In the genomic region with DNA sequence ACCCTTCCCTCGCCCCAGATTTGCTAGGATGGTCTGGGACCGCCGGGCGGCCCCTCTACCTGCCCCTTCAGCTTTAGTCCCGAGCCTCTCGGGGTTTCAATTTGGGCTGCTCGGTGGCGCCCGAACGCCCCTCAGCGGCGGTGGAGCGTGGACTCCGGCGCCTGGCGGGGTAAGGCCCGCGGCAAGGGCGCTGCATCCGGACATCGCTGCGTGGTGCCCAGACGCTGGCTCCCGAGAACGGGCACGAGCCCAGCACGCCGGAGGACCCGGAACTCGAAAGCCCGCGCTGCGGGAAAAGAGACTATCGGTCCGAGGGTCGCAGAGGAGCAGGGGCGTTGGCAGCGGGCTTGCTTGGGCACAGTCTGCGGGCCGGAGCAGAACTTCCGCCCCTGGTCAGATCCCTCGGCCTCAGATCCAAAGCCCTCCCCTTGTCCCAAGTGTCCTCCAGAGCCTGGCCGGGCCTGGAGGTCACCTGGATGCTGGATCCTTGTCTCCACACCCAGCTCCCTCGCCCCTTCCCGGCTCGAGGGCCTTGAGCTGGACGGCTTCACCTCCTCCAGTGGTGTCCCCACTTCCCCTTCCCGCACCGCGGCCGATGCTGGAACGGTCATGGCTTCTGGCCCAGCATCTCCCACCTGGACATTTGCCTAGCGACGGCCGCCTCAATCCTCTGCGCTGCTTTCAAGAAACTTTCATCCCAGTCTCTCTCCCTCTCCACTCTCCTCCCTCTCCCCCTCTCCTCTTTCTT, we compare ENCODE assay signal across 8 cellular contexts. TPM values are rescaled to one million over a fixed set of nuclear protein-coding genes. Genes with fewer than 3 reads are reported as not detected.
DNase-seq lines count a peak whose midpoint lies in the region; ATAC-seq and TF ChIP-seq lines count a peak whose summit lies in the region.

No MANE protein-coding gene starts in this region.

- peaks cover 37% of the 10 kb centered on the region for H3K4me1 Mint-ChIP-seq in activated naive CD8-positive, alpha-beta T cell treated with anti-CD3 and anti-CD28 coated beads, Interleukin-2, amount 50 U/mL, for 24 hours

- peaks cover 74% of the 10 kb centered on the region for H3K27me3 Mint-ChIP-seq in activated naive CD8-positive, alpha-beta T cell treated with anti-CD3 and anti-CD28 coated beads, Interleukin-2, amount 50 U/mL, for 24 hours

- H3K4me3 ChIP-seq in upper lobe of left lung, result peak overlapping the region in 3 of 4 donors; percentile 4 to 26 (median 5)

- ATAC-seq in Right ventricle myocardium superior (ENCODE audit: poor library complexity), result no peak
- ATAC-seq in activated naive CD8-positive, alpha-beta T cell treated with anti-CD3 and anti-CD28 coated beads, Interleukin-2, amount 50 U/mL, for 24 hours, result no peak
- ATAC-seq in left lobe of liver, result peak; percentile 5
- ATAC-seq in upper lobe of left lung (ENCODE audit: low FRiP score in 2 of 2), result peak in 1 of 2 donors; percentile 9

- DNase-seq in cardiac septum (ENCODE audit: low spot score) (peak; percentile 81), Right ventricle myocardium superior (no peak), left lobe of liver (ENCODE audit: low spot score) (peak; percentile 51), upper lobe of left lung (peak in 1 of 2 donors; percentile 84), NCI-H2081 treated with DMSO at 0.1 percent for 48 hours (lab: John Stamatoyannopoulos, UW) (no peak), UCSD-AML1 (lab: John Stamatoyannopoulos, UW; ENCODE audit: unreplicated experiment) (no peak), H4 (ENCODE audit: low spot score) (no peak)
- peak; percentile 24 for DNase-seq in activated naive CD8-positive, alpha-beta T cell treated with anti-CD3 and anti-CD28 coated beads, Interleukin-2, amount 50 U/mL, for 24 hours

- no peak for TF ChIP-seq EP300 in upper lobe of left lung (IDR thresholded peaks at IDR 0.05)

- no peak overlapping the region for H3K27ac ChIP-seq in upper lobe of left lung

- no peaks in the 10 kb centered on the region for H3K9me3 Mint-ChIP-seq in activated naive CD8-positive, alpha-beta T cell treated with anti-CD3 and anti-CD28 coated beads, Interleukin-2, amount 50 U/mL, for 24 hours

- peaks cover 27 to 57% (median 46%) of the 10 kb centered on the region in 4 donors for H3K4me1 ChIP-seq in upper lobe of left lung

- peak overlapping the region; percentile 53 for H3K4me3 Mint-ChIP-seq in activated naive CD8-positive, alpha-beta T cell treated with anti-CD3 and anti-CD28 coated beads, Interleukin-2, amount 50 U/mL, for 24 hours

- 29 to 48% methylated on average over 47 to 49 of the region's 56 CpGs for WGBS in upper lobe of left lung, 2 donors

- intact Hi-C loops in cardiac septum (cut with DNase I) (no loop called here), Right ventricle myocardium superior (cut with DNase I) (no loop called here)

- H3K27me3 ChIP-seq in upper lobe of left lung, result peaks cover 0 to 57% (median 36%) of the 10 kb centered on the region in 4 donors

- no peaks in the 10 kb centered on the region for H3K9me3 ChIP-seq in upper lobe of left lung

- peaks cover 0 to 4% (median 0%) of the 10 kb centered on the region in 4 donors for H3K36me3 ChIP-seq in upper lobe of left lung

- peaks cover 10% of the 10 kb centered on the region for H3K36me3 Mint-ChIP-seq in activated naive CD8-positive, alpha-beta T cell treated with anti-CD3 and anti-CD28 coated beads, Interleukin-2, amount 50 U/mL, for 24 hours (ENCODE audit: low read depth)

- H3K27ac Mint-ChIP-seq in activated naive CD8-positive, alpha-beta T cell treated with anti-CD3 and anti-CD28 coated beads, Interleukin-2, amount 50 U/mL, for 24 hours, result no peak overlapping the region

- TF ChIP-seq POLR2A in upper lobe of left lung (IDR thresholded peaks at IDR 0.05), result no peak

- TF ChIP-seq CTCF in upper lobe of left lung (IDR thresholded peaks at IDR 0.05), result no peak

RNA-seq across cellular contexts. Expression of a gene that starts 2.9 kb away (rescaled TPM):
- total RNA-seq in cardiac septum (not detected), Right ventricle myocardium superior (not detected), left lobe of liver (not detected), upper lobe of left lung (1 to 10 TPM in 2 of 6 donors, under 1 TPM in 3, not detected in 1; 0.24 to 1.7 (median 0.34) TPM)
- 0.64 and 0.85 TPM in 2 replicates for total RNA-seq in H4 (2014; rRNA removed; shearing (Covaris generic))

Comparison
In these comparisons a context has a peak if more than half of its experiments do, and no peak if none do; other contexts are left out.
1. DNase-seq: peak in cardiac septum (single experiment), activated naive CD8-positive, alpha-beta T cell treated with anti-CD3 and anti-CD28 coated beads, Interleukin-2, amount 50 U/mL, for 24 hours (single experiment) and left lobe of liver (single experiment); none in Right ventricle myocardium superior (single experiment), NCI-H2081 treated with DMSO at 0.1 percent for 48 hours (single experiment), UCSD-AML1 (single experiment) and H4 (single experiment).